In the genomic region with DNA sequence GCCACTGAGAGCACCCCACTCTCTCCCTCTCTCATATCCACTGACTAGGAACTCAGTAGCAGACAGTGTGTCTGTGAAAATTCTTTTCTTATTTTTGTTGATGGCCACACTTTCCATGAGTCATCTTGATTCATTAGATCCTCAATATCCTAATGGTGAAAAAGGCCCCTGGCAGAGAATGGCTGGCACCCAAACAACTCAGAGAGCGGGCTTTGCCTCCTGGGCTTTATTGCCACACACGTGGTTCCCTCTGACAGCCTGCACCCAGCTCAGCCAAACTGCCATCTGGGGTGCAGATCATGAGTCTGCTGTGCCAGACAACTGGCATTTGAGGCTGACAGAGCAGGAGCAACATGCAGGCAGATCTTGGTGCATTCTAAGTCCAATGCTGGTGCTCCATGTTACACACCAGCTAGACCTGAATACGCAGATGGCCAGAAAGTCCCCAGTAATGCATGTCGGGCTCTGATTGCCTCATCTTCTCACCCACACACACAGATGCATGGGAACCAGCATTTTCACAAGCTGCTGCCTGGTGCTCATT, we compare ENCODE assay signal across 16 cellular contexts.
DNase-seq lines count a peak whose midpoint lies in the region; ATAC-seq, FAIRE-seq and TF ChIP-seq lines count a peak whose summit lies in the region.
"Had no signal": no experiment of that assay in that cellular context is flagged by ENCODE, and none has a peak within 500 bp of the region (broad histone marks: within the 10 kb centered on the region; RNA-seq: fewer than 3 reads in every experiment).

No MANE protein-coding gene starts in this region.

- no peaks in the 10 kb centered on the region for H3K36me3 ChIP-seq in fibroblast of lung (ENCODE audit: control insufficient read depth, insufficient read depth, low read length)
- H3K36me3 ChIP-seq: BLaER1, spleen had no signal

- ATAC-seq in sciatic nerve, result no peak
- ATAC-seq in HG03175 (IDR thresholded peaks at IDR 0.05; ENCODE audit: unreplicated experiment), result no peak

- DNase-seq in Caki2 (ENCODE audit: low read depth) (peak; percentile 55), GM20000 (ENCODE audit: low spot score) (peak; percentile 52), RCC 7860 (ENCODE audit: low spot score) (peak; percentile 75), fibroblast of lung (ENCODE audit: low read depth in 2 of 2) (peak; percentile 11 to 75), DMS79 (lab: John Stamatoyannopoulos, UW) (no peak), sciatic nerve (ENCODE audit: low spot score) (no peak), immature natural killer cell (no peak)
- DNase-seq: activated CD4-positive, alpha-beta T cell treated with anti-CD3 and anti-CD28 coated beads, Interleukin-2, amount 50 U/mL, for 4 hours; effector memory CD4-positive, alpha-beta T cell; naive B cell; NCI-H446 treated with DMSO at 0.1 percent for 48 hours; spleen had no signal

- no peak overlapping the region for H3K27ac Mint-ChIP-seq in immature natural killer cell
- H3K27ac Mint-ChIP-seq: activated naive CD4-positive, alpha-beta T cell treated with anti-CD3 and anti-CD28 coated beads, Interleukin-2, amount 50 U/mL, for 72 hours; naive B cell had no signal

- H3K9me3 ChIP-seq in fibroblast of lung (ENCODE audit: control insufficient read depth, insufficient read depth, low read depth, low read length), result no peaks in the 10 kb centered on the region
- H3K9me3 ChIP-seq: BLaER1, spleen had no signal

- no peaks in the 10 kb centered on the region for H3K79me2 ChIP-seq in fibroblast of lung (ENCODE audit: control insufficient read depth, insufficient read depth, low read length)

- in situ Hi-C loops in Caki2 (cut with HindIII; ENCODE audit: low pct_unique_long_range_greater_than_20kb, low sequenced_read_pairs), result no loop called here

- H3K9me3 Mint-ChIP-seq in immature natural killer cell, result no peaks in the 10 kb centered on the region
- H3K9me3 Mint-ChIP-seq: activated naive CD4-positive, alpha-beta T cell treated with anti-CD3 and anti-CD28 coated beads, Interleukin-2, amount 50 U/mL, for 72 hours; naive B cell had no signal

- no peaks in the 10 kb centered on the region for H4K20me1 ChIP-seq in fibroblast of lung (ENCODE audit: control insufficient read depth, extremely low read depth, insufficient read depth, low read length)
- H4K20me1 ChIP-seq: BLaER1 had no signal

- intact Hi-C loops in sciatic nerve (cut with DNase I), result no loop called here

- no peak for FAIRE-seq in RCC 7860 (lab: Jason Lieb, UNC)

- no peak overlapping the region for H2AFZ ChIP-seq in fibroblast of lung (ENCODE audit: low read length)

- no peak overlapping the region for H3K4me2 ChIP-seq in fibroblast of lung (ENCODE audit: extremely low read depth, insufficient read depth, low read length)
- H3K4me2 ChIP-seq: BLaER1 had no signal

- TF ChIP-seq CTCF in GM20000 (IDR thresholded peaks at IDR 0.05; ENCODE audit: extremely low read depth, missing control alignments) (no peak), fibroblast of lung (conservative IDR thresholded peaks at IDR 0.05 in 1 of 2, IDR thresholded peaks at IDR 0.05 in 1 of 2; ENCODE audit: low read depth in 1 of 2, low read length in 2 of 2) (no peak)

- H3K27me3 Mint-ChIP-seq in immature natural killer cell (ENCODE audit: low read depth in 3 of 3), result peaks cover 0 to 6% (median 5%) of the 10 kb centered on the region in 3 donors

- H3K27me3 ChIP-seq in fibroblast of lung (ENCODE audit: control insufficient read depth, insufficient read depth, low read length), result no peaks in the 10 kb centered on the region
- H3K27me3 ChIP-seq: BLaER1 had no signal

- no peak overlapping the region for H3K9ac ChIP-seq in fibroblast of lung (ENCODE audit: insufficient read depth, low read length)
- H3K9ac ChIP-seq: BLaER1 had no signal

- peaks cover 5% of the 10 kb centered on the region for H3K4me1 ChIP-seq in fibroblast of lung (ENCODE audit: control insufficient read depth, extremely low read depth, insufficient read depth, low read length)
- H3K4me1 ChIP-seq: BLaER1, spleen had no signal

- no peak overlapping the region for H3K4me3 ChIP-seq in fibroblast of lung (replicated peaks in 1 of 4; ENCODE audit: control extremely low read depth in 1 of 4, insufficient read depth in 1 of 4, low read depth in 3 of 4, low read length in 4 of 4)
- H3K4me3 ChIP-seq: BLaER1, SK-N-MC, spleen had no signal

- no peak overlapping the region for H3K27ac ChIP-seq in fibroblast of lung (ENCODE audit: insufficient read depth, low read length)
- H3K27ac ChIP-seq: BLaER1, SK-N-MC, spleen had no signal

- H3K36me3 Mint-ChIP-seq in immature natural killer cell, result no peaks in the 10 kb centered on the region
- H3K36me3 Mint-ChIP-seq: activated naive CD4-positive, alpha-beta T cell treated with anti-CD3 and anti-CD28 coated beads, Interleukin-2, amount 50 U/mL, for 72 hours; naive B cell had no signal

- H3K4me1 Mint-ChIP-seq in immature natural killer cell, result no peaks in the 10 kb centered on the region
- H3K4me1 Mint-ChIP-seq: naive B cell had no signal

- no peak overlapping the region for H3K4me3 Mint-ChIP-seq in immature natural killer cell
- H3K4me3 Mint-ChIP-seq: naive B cell had no signal

Comparison
In these comparisons a context has a peak if more than half of its experiments do, and no peak if none do; other contexts are left out.
1. DNase-seq: peak in Caki2 (single experiment), GM20000 (single experiment), RCC 7860 (single experiment) and fibroblast of lung (2 of 2); none in DMS79 (single experiment), sciatic nerve (single experiment) and immature natural killer cell (0 of 3).